Comparison of ENCODE assay signal across 16 cellular contexts in genomic region chr1:153929981-153930948, GRCh38. TPM values are rescaled to one million over a fixed set of nuclear protein-coding genes. Genes with fewer than 3 reads are reported as not detected.
DNase-seq lines count a peak whose midpoint lies in the region; ATAC-seq and TF ChIP-seq lines count a peak whose summit lies in the region.
"Had no signal": no experiment of that assay in that cellular context is flagged by ENCODE, and none has a peak within 500 bp of the region (broad histone marks: within the 10 kb centered on the region; RNA-seq: fewer than 3 reads in every experiment).

No MANE protein-coding gene starts in this region.

- no peak overlapping the region for H3K4me3 Mint-ChIP-seq in stimulated activated naive B cell treated with anti-CD40 and anti-IgM and Interleukin-4, amounts not matched to agents 10 μg/mL and 1 μg/mL and 100 μg/mL, for 72 hours
- H3K4me3 Mint-ChIP-seq: activated B cell treated with CpG ODN at 0.5 μM for 24 hours, naive B cell had no signal

- H3K9me3 Mint-ChIP-seq in stimulated activated naive B cell treated with anti-CD40 and anti-IgM and Interleukin-4, amounts not matched to agents 10 μg/mL and 1 μg/mL and 100 μg/mL, for 72 hours = no peaks in the 10 kb centered on the region
- H3K9me3 Mint-ChIP-seq: activated B cell treated with CpG ODN at 0.5 μM for 24 hours, naive B cell had no signal

- DNase-seq in H7 (peak; percentile 67), RWPE2 (ENCODE audit: low spot score) (no peak), epithelial cell of esophagus (ENCODE audit: low read depth) (no peak), NCI-H1092 treated with DMSO at 0.1 percent for 48 hours (lab: John Stamatoyannopoulos, UW) (no peak), iPS-NIHi11 (ENCODE audit: low spot score) (no peak), DMS 273 (lab: John Stamatoyannopoulos, UW; ENCODE audit: unreplicated experiment) (no peak)
- no peak for DNase-seq in stimulated activated naive B cell treated with anti-CD40 and anti-IgM and Interleukin-4, amounts not matched to agents 10 μg/mL and 1 μg/mL and 100 μg/mL, for 72 hours
- DNase-seq: activated B cell treated with CpG ODN at 0.5 μM for 24 hours; brain microvascular endothelial cell; DMS79 treated with DMSO at 0.1 percent for 48 hours; effector memory CD4-positive, alpha-beta T cell; foreskin fibroblast; naive B cell; NCI-H1105; NCI-H82; T-helper 1 cell had no signal

- no peak overlapping the region for H3K27ac ChIP-seq in RWPE2 (ENCODE audit: poor library complexity, severe bottlenecking)
- H3K27ac ChIP-seq: brain microvascular endothelial cell had no signal

- no peaks in the 10 kb centered on the region for H3K9me3 ChIP-seq in RWPE2 (ENCODE audit: severe bottlenecking)

- no peaks in the 10 kb centered on the region for H3K27me3 ChIP-seq in H7 (ENCODE audit: control insufficient read depth, insufficient read depth, low read length)
- no peaks in the 10 kb centered on the region for H3K27me3 ChIP-seq in RWPE2 (ENCODE audit: insufficient read depth, poor library complexity, severe bottlenecking)
- H3K27me3 ChIP-seq: brain microvascular endothelial cell had no signal

- no peaks in the 10 kb centered on the region for H3K27me3 Mint-ChIP-seq in stimulated activated naive B cell treated with anti-CD40 and anti-IgM and Interleukin-4, amounts not matched to agents 10 μg/mL and 1 μg/mL and 100 μg/mL, for 72 hours
- H3K27me3 Mint-ChIP-seq: activated B cell treated with CpG ODN at 0.5 μM for 24 hours, naive B cell had no signal

- H3K4me3 ChIP-seq in H7 (ENCODE audit: insufficient read depth, low read depth, low read length) (no peak overlapping the region), RWPE2 (ENCODE audit: severe bottlenecking) (no peak overlapping the region), epithelial cell of esophagus (ENCODE audit: low read length) (no peak overlapping the region)

- peaks cover 18% of the 10 kb centered on the region for H3K36me3 ChIP-seq in H7 (replicated peaks; ENCODE audit: control insufficient read depth, insufficient read depth, low read length)
- H3K36me3 ChIP-seq in RWPE2 (ENCODE audit: low read depth) = peaks cover 32% of the 10 kb centered on the region

- ATAC-seq in RWPE2 (ENCODE audit: low read depth) = 0 out of 3 replicates have a peak, but pooled peaks have one; percentile 5
- no peak for ATAC-seq in stimulated activated naive B cell treated with anti-CD40 and anti-IgM and Interleukin-4, amounts not matched to agents 10 μg/mL and 1 μg/mL and 100 μg/mL, for 72 hours (replicated peaks)

- H3K4me1 Mint-ChIP-seq in stimulated activated naive B cell treated with anti-CD40 and anti-IgM and Interleukin-4, amounts not matched to agents 10 μg/mL and 1 μg/mL and 100 μg/mL, for 72 hours = peaks cover 19 to 33% of the 10 kb centered on the region in 2 donors

- peak overlapping the region; percentile 25 for H3K27ac Mint-ChIP-seq in stimulated activated naive B cell treated with anti-CD40 and anti-IgM and Interleukin-4, amounts not matched to agents 10 μg/mL and 1 μg/mL and 100 μg/mL, for 72 hours
- H3K27ac Mint-ChIP-seq: activated B cell treated with CpG ODN at 0.5 μM for 24 hours had no signal

- TF ChIP-seq CTCF in RWPE2 (IDR thresholded peaks at IDR 0.05; ENCODE audit: poor library complexity, severe bottlenecking) = no peak
- peak; percentile 8 for TF ChIP-seq CTCF in epithelial cell of esophagus (IDR thresholded peaks at IDR 0.05; ENCODE audit: insufficient read depth, low read depth, low read length, missing control alignments)

- H3K36me3 Mint-ChIP-seq in stimulated activated naive B cell treated with anti-CD40 and anti-IgM and Interleukin-4, amounts not matched to agents 10 μg/mL and 1 μg/mL and 100 μg/mL, for 72 hours = peaks cover 36 to 48% of the 10 kb centered on the region in 2 donors

- no peaks in the 10 kb centered on the region for H3K4me1 ChIP-seq in RWPE2 (ENCODE audit: insufficient read depth, poor library complexity, severe bottlenecking)

RNA-seq across cellular contexts. Expression of gene GATAD2B, which starts 7.5 kb away (rescaled TPM):
- 8.9 and 10.9 TPM in 2 replicates for total RNA-seq in H7 (2014; rRNA removed; shearing (Covaris generic))

RNA-seq across cellular contexts. Expression of gene DENND4B, which starts 16.3 kb away (rescaled TPM):
- total RNA-seq in H7 (2014; rRNA removed; shearing (Covaris generic)) = 41.9 and 57.0 TPM in 2 replicates

RNA-seq across cellular contexts. Expression of gene CRTC2, which starts 28.1 kb away (rescaled TPM):
- 17.1 and 22.4 TPM in 2 replicates for total RNA-seq in H7 (2014; rRNA removed; shearing (Covaris generic))

RNA-seq across cellular contexts. Expression of gene SLC39A1, which starts 33.1 kb away (rescaled TPM):
- total RNA-seq in H7 (2014; rRNA removed; shearing (Covaris generic)) = 310 and 377 TPM in 2 replicates

RNA-seq across cellular contexts. Expression of gene CREB3L4, which starts 37.4 kb away (rescaled TPM):
- total RNA-seq in H7 (2014; rRNA removed; shearing (Covaris generic)) = 58.2 and 81.2 TPM in 2 replicates
